33 cellular contexts compared by ENCODE assay signal in genomic region chr16:56196381-56196780, GRCh38. TPM values are rescaled to one million over a fixed set of nuclear protein-coding genes. Genes with fewer than 3 reads are reported as not detected.
"Had no signal": no experiment of that assay in that cellular context is flagged by ENCODE, and none has a peak within 500 bp of the region (broad histone marks: within the 10 kb centered on the region; RNA-seq: fewer than 3 reads in every experiment).

No MANE protein-coding gene starts in this region.

- H3K27ac ChIP-seq: cardiac muscle cell, KMS-11, Peyer's patch, SJSA1 had no signal

- H3K4me3 ChIP-seq: cardiac muscle cell, Peyer's patch, SJSA1 had no signal

- H3K36me3 Mint-ChIP-seq: WTC11 had no signal

- H3K9me3 Mint-ChIP-seq: activated T-cell treated with anti-CD3 and anti-CD28 coated beads, Interleukin-2, amount 50 U/mL, for 72 hours; activated T-helper 17 cell treated with anti-CD3 and anti-CD28 coated beads, Interleukin-2, amount 50 U/mL, for 72 hours; T-helper 2 cell treated with Interferon-gamma antibody and Interleukin-4, amounts not matched to agents 5 μg/mL and 100 μg/mL, for 36 hours; WTC11 had no signal

- H3K9ac ChIP-seq: KMS-11, SK-N-SH had no signal

- H3K9me2 ChIP-seq: SK-N-SH had no signal

- H3K27ac Mint-ChIP-seq: activated CD8-positive, alpha-beta T cell treated with anti-CD3 and anti-CD28 coated beads for 36 hours; activated naive CD8-positive, alpha-beta T cell treated with anti-CD3 and anti-CD28 coated beads for 36 hours; activated T-cell treated with anti-CD3 and anti-CD28 coated beads, Interleukin-2, amount 50 U/mL, for 72 hours; activated T-helper 17 cell treated with anti-CD3 and anti-CD28 coated beads, Interleukin-2, amount 50 U/mL, for 72 hours; T-helper 1 cell treated with Interleukin-12 subunit alpha and Interleukin-12 subunit beta and Interleukin-4 antibody, amounts not matched to agents 30 μg/mL and 1 μg/mL, for 36 hours; T-helper 2 cell treated with Interferon-gamma antibody and Interleukin-4, amounts not matched to agents 5 μg/mL and 100 μg/mL, for 36 hours; WTC11 had no signal

- DNase-seq: activated CD4-positive, alpha-beta T cell treated with anti-CD3 and anti-CD28 coated beads for 48 hours; activated CD4-positive, alpha-beta T cell treated with anti-CD3 and anti-CD28 coated beads, Interleukin-2, amount 50 U/mL, for 4 hours; activated CD8-positive, alpha-beta T cell treated with anti-CD3 and anti-CD28 coated beads for 36 hours; activated effector memory CD4-positive, alpha-beta T cell treated with anti-CD3 and anti-CD28 coated beads, Interleukin-2, amount 50 U/mL, for 16 hours; activated naive CD4-positive, alpha-beta T cell; activated naive CD4-positive, alpha-beta T cell treated with anti-CD3 and anti-CD28 coated beads, Interleukin-2, amount 50 U/mL, for 16 hours; activated naive CD8-positive, alpha-beta T cell treated with anti-CD3 and anti-CD28 coated beads for 36 hours; activated T-cell treated with anti-CD3 and anti-CD28 coated beads, Interleukin-2, amount 50 U/mL, for 1 hour; activated T-cell treated with anti-CD3 and anti-CD28 coated beads, Interleukin-2, amount 50 U/mL, for 72 hours; amniotic stem cell; aorta; MM.1S; MV-4-11; NCI-H1092; NCI-H1436 treated with DMSO at 0.1 percent for 48 hours; NCI-H1694 treated with DMSO at 0.1 percent for 48 hours; NCI-H2029; NCI-H345; NCI-H748 treated with DMSO at 0.1 percent for 48 hours; NK-92 treated with Interleukin-12 subunit alpha and Interleukin-12 subunit beta, amount 100 ng/mL, for 24 hours; PC-3; Peyer's patch; RPMI8226; SHP77 treated with DMSO at 0.1 percent for 48 hours; SK-N-SH had no signal

- H3K9me3 ChIP-seq: Peyer's patch, SJSA1, SK-N-SH had no signal

- ATAC-seq: activated CD4-positive, CD25-positive, alpha-beta regulatory T cell treated with anti-CD3 and anti-CD28 coated beads, Interleukin-2, amount 50 U/mL, for 24 hours; activated CD8-positive, alpha-beta T cell treated with anti-CD3 and anti-CD28 coated beads for 36 hours; activated T-cell treated with anti-CD3 and anti-CD28 coated beads, Interleukin-2, amount 50 U/mL, for 72 hours; activated T-helper 17 cell treated with anti-CD3 and anti-CD28 coated beads, Interleukin-2, amount 50 U/mL, for 72 hours; PC-3; WTC11 had no signal

- H3K4me2 ChIP-seq: KMS-11, SK-N-SH had no signal

- H3K27me3 ChIP-seq: Peyer's patch had no signal

- H3K4me3 Mint-ChIP-seq: activated CD8-positive, alpha-beta T cell treated with anti-CD3 and anti-CD28 coated beads for 36 hours; activated naive CD8-positive, alpha-beta T cell treated with anti-CD3 and anti-CD28 coated beads for 36 hours; activated T-helper 17 cell treated with anti-CD3 and anti-CD28 coated beads, Interleukin-2, amount 50 U/mL, for 72 hours; T-helper 1 cell treated with Interleukin-12 subunit alpha and Interleukin-12 subunit beta and Interleukin-4 antibody, amounts not matched to agents 30 μg/mL and 1 μg/mL, for 36 hours; T-helper 2 cell treated with Interferon-gamma antibody and Interleukin-4, amounts not matched to agents 5 μg/mL and 100 μg/mL, for 36 hours had no signal

- H3K36me3 ChIP-seq: cardiac muscle cell, Peyer's patch, SJSA1 had no signal

RNA-seq across cellular contexts. Expression of gene GNAO1, which starts 5.1 kb away (rescaled TPM):
- total RNA-seq: PC-3 had no signal
